Comparison of ENCODE assay signal across 1 cellular context in the genomic region with DNA sequence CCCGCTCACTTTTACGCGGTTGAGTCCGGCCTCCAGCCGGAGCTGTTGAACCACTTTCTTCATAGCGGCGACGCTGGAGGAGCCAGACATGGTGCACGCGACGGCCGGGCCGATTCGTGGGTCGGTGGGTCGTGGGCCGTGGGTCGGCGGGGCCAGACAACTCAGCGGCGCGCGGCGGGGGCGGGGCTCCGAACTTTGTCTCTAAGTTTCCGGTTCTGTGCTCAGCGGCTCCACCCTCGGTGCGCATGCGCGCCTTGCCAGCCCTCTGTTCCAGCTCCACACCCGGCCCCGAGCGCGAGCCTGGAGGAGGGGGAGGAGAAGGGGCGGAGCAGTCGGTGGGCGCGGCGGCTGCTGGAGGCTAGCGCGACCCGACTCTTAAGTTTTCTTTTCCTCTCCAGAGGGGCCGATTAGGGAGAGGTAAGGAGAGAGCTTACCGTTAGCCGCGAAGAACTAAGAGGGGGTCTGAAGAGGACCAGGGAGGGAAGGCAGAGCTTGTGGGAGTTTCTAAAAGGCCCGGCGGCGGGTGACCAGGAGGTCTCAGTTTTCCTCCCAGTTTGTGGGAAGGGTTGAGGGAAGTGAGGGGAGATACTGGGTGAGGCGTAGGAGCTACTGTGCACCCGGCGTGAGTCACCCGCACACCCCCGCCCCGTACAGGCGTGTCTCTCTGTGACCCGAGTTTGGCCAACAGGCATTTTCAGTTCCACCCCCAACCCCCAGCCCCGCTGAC.
TF ChIP-seq lines count a peak whose summit lies in the region.

A gene (minus strand): TSS at position 580 of the 727 bp plus-strand sequence. CDS start 490 bp downstream, at position 90.
A gene with protein sequence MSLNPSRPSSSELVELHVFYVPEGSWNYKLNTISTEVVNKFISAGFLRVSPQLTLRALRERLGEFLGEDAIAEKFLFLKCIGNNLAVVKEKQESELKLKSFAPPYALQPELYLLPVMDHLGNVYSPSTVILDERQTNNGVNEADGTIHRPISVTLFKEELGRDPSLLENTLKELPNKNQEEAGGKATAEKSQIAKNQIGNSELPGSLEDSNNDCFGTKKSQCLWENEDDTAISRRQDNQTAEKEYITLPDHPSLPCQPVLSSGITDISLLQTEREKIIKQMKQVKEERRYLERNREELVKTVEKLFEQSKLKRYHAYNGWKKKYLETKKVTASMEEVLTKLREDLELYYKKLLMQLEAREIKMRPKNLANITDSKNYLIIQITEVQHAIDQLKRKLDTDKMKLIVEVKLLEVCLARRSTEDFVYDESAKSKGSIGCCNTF (plus strand): TSS at position 385 of the 727 bp plus-strand sequence. CDS start 9,974 bp downstream, outside the sequence.

TF ChIP-seq in GM12878, 131 proteins besides CTCF, POLR2A, EP300 and RAD21 (continued from another document):
- no peak for TF ChIP-seq ASH2L (IDR thresholded peaks at IDR 0.05; ENCODE audit: borderline replicate concordance, low read depth)
- TF ChIP-seq EED (IDR thresholded peaks at IDR 0.05; ENCODE audit: low read depth), result peak; percentile 87
- TF ChIP-seq SMC3 (IDR thresholded peaks at IDR 0.05; ENCODE audit: borderline replicate concordance, low read length), result no peak
- TF ChIP-seq NRF1 (conservative IDR thresholded peaks at IDR 0.05; ENCODE audit: low read depth, low read length), result peak; percentile 90
- peak; percentile 93 for TF ChIP-seq IKZF1 (conservative IDR thresholded peaks at IDR 0.05)
- TF ChIP-seq, protein P1, sequence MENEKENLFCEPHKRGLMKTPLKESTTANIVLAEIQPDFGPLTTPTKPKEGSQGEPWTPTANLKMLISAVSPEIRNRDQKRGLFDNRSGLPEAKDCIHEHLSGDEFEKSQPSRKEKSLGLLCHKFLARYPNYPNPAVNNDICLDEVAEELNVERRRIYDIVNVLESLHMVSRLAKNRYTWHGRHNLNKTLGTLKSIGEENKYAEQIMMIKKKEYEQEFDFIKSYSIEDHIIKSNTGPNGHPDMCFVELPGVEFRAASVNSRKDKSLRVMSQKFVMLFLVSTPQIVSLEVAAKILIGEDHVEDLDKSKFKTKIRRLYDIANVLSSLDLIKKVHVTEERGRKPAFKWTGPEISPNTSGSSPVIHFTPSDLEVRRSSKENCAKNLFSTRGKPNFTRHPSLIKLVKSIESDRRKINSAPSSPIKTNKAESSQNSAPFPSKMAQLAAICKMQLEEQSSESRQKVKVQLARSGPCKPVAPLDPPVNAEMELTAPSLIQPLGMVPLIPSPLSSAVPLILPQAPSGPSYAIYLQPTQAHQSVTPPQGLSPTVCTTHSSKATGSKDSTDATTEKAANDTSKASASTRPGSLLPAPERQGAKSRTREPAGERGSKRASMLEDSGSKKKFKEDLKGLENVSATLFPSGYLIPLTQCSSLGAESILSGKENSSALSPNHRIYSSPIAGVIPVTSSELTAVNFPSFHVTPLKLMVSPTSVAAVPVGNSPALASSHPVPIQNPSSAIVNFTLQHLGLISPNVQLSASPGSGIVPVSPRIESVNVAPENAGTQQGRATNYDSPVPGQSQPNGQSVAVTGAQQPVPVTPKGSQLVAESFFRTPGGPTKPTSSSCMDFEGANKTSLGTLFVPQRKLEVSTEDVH (IDR thresholded peaks at IDR 0.05; ENCODE audit: low read depth, partially characterized antibody), result no peak
- TF ChIP-seq, protein P2, sequence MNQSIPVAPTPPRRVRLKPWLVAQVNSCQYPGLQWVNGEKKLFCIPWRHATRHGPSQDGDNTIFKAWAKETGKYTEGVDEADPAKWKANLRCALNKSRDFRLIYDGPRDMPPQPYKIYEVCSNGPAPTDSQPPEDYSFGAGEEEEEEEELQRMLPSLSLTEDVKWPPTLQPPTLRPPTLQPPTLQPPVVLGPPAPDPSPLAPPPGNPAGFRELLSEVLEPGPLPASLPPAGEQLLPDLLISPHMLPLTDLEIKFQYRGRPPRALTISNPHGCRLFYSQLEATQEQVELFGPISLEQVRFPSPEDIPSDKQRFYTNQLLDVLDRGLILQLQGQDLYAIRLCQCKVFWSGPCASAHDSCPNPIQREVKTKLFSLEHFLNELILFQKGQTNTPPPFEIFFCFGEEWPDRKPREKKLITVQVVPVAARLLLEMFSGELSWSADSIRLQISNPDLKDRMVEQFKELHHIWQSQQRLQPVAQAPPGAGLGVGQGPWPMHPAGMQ (IDR thresholded peaks at IDR 0.05; ENCODE audit: borderline replicate concordance), result no peak
- TF ChIP-seq CHD1 (IDR thresholded peaks at IDR 0.05; ENCODE audit: low read depth, low read length), result no peak
- TF ChIP-seq YBX1 (IDR thresholded peaks at IDR 0.05), result no peak
- TF ChIP-seq, protein P3, sequence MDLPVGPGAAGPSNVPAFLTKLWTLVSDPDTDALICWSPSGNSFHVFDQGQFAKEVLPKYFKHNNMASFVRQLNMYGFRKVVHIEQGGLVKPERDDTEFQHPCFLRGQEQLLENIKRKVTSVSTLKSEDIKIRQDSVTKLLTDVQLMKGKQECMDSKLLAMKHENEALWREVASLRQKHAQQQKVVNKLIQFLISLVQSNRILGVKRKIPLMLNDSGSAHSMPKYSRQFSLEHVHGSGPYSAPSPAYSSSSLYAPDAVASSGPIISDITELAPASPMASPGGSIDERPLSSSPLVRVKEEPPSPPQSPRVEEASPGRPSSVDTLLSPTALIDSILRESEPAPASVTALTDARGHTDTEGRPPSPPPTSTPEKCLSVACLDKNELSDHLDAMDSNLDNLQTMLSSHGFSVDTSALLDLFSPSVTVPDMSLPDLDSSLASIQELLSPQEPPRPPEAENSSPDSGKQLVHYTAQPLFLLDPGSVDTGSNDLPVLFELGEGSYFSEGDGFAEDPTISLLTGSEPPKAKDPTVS (IDR thresholded peaks at IDR 0.05; ENCODE audit: low read depth, low read length), result 0 out of 2 replicates have a peak, but pooled peaks have one; percentile 8
- TF ChIP-seq BMI1 (IDR thresholded peaks at IDR 0.05; ENCODE audit: borderline replicate concordance), result no peak
- TF ChIP-seq CBX5 (IDR thresholded peaks at IDR 0.05; ENCODE audit: low read depth), result no peak; the same call in none of the 2 replicates
- TF ChIP-seq, protein P4, sequence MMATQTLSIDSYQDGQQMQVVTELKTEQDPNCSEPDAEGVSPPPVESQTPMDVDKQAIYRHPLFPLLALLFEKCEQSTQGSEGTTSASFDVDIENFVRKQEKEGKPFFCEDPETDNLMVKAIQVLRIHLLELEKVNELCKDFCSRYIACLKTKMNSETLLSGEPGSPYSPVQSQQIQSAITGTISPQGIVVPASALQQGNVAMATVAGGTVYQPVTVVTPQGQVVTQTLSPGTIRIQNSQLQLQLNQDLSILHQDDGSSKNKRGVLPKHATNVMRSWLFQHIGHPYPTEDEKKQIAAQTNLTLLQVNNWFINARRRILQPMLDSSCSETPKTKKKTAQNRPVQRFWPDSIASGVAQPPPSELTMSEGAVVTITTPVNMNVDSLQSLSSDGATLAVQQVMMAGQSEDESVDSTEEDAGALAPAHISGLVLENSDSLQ (IDR thresholded peaks at IDR 0.05), result no peak
- peak; percentile 34; the same call in 1 of the 2 replicates for TF ChIP-seq PAX5 (IDR thresholded peaks at IDR 0.05; ENCODE audit: borderline replicate concordance, low read depth, low read length)
- 0 out of 2 replicates have a peak, but pooled peaks have one; percentile 61 for TF ChIP-seq ZBED1 (IDR thresholded peaks at IDR 0.05; ENCODE audit: borderline replicate concordance)
- TF ChIP-seq, protein P5, sequence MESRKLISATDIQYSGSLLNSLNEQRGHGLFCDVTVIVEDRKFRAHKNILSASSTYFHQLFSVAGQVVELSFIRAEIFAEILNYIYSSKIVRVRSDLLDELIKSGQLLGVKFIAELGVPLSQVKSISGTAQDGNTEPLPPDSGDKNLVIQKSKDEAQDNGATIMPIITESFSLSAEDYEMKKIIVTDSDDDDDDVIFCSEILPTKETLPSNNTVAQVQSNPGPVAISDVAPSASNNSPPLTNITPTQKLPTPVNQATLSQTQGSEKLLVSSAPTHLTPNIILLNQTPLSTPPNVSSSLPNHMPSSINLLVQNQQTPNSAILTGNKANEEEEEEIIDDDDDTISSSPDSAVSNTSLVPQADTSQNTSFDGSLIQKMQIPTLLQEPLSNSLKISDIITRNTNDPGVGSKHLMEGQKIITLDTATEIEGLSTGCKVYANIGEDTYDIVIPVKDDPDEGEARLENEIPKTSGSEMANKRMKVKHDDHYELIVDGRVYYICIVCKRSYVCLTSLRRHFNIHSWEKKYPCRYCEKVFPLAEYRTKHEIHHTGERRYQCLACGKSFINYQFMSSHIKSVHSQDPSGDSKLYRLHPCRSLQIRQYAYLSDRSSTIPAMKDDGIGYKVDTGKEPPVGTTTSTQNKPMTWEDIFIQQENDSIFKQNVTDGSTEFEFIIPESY (IDR thresholded peaks at IDR 0.05), result no peak
- no peak; the same call in 1 of the 2 replicates for TF ChIP-seq NFIC (IDR thresholded peaks at IDR 0.05; ENCODE audit: low read depth, low read length)
- TF ChIP-seq, protein P6, sequence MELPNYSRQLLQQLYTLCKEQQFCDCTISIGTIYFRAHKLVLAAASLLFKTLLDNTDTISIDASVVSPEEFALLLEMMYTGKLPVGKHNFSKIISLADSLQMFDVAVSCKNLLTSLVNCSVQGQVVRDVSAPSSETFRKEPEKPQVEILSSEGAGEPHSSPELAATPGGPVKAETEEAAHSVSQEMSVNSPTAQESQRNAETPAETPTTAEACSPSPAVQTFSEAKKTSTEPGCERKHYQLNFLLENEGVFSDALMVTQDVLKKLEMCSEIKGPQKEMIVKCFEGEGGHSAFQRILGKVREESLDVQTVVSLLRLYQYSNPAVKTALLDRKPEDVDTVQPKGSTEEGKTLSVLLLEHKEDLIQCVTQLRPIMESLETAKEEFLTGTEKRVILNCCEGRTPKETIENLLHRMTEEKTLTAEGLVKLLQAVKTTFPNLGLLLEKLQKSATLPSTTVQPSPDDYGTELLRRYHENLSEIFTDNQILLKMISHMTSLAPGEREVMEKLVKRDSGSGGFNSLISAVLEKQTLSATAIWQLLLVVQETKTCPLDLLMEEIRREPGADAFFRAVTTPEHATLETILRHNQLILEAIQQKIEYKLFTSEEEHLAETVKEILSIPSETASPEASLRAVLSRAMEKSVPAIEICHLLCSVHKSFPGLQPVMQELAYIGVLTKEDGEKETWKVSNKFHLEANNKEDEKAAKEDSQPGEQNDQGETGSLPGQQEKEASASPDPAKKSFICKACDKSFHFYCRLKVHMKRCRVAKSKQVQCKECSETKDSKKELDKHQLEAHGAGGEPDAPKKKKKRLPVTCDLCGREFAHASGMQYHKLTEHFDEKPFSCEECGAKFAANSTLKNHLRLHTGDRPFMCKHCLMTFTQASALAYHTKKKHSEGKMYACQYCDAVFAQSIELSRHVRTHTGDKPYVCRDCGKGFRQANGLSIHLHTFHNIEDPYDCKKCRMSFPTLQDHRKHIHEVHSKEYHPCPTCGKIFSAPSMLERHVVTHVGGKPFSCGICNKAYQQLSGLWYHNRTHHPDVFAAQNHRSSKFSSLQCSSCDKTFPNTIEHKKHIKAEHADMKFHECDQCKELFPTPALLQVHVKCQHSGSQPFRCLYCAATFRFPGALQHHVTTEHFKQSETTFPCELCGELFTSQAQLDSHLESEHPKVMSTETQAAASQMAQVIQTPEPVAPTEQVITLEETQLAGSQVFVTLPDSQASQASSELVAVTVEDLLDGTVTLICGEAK (IDR thresholded peaks at IDR 0.05; ENCODE audit: borderline replicate concordance), result no peak
- no peak for TF ChIP-seq SREBF1 (IDR thresholded peaks at IDR 0.05; ENCODE audit: low read length)
